23 cellular contexts compared by ENCODE assay signal in the genomic region with DNA sequence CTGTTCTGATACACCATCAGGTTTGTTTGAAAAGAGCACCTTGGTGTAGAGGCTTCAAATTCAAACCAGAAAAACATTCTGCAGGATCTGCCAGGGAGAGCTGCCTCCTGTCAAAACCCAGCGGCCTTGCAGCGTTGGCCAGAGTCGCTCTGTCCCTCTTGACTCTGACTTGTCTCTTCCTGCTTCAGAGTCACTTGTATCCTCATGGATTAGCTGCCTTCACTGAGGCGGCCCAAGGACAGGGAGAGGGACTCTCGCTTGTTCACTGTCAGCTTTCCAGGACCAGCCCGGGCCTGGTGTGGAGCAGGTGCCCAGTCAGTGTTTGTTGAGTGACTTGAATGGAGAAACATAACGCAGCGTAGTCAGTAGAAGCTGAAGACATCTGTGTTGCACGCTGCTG. TPM values are rescaled to one million over a fixed set of nuclear protein-coding genes. Genes with fewer than 3 reads are reported as not detected.
DNase-seq lines count a peak whose midpoint lies in the region; ATAC-seq and TF ChIP-seq lines count a peak whose summit lies in the region.
"Had no signal": no experiment of that assay in that cellular context is flagged by ENCODE, and none has a peak within 500 bp of the region (broad histone marks: within the 10 kb centered on the region; RNA-seq: fewer than 3 reads in every experiment).

No MANE protein-coding gene starts in this region.

- intact Hi-C loops in spleen (cut with DNase I; ENCODE audit: low total_unique reads), result no loop called here

- no peaks in the 10 kb centered on the region for H3K27me3 Mint-ChIP-seq in activated naive CD8-positive, alpha-beta T cell
- H3K27me3 Mint-ChIP-seq in activated naive CD8-positive, alpha-beta T cell treated with anti-CD3 and anti-CD28 coated beads for 36 hours, result no peaks in the 10 kb centered on the region
- peaks cover 5% of the 10 kb centered on the region for H3K27me3 Mint-ChIP-seq in GM23338 (ENCODE audit: insufficient read depth, low read depth, poor library complexity)
- no peaks in the 10 kb centered on the region for H3K27me3 Mint-ChIP-seq in endodermal cell (ENCODE audit: insufficient read depth)
- H3K27me3 Mint-ChIP-seq: activated CD8-positive, alpha-beta T cell treated with anti-CD3 and anti-CD28 coated beads for 36 hours had no signal

- no peak overlapping the region for H3K4me3 Mint-ChIP-seq in activated naive CD8-positive, alpha-beta T cell
- no peak overlapping the region for H3K4me3 Mint-ChIP-seq in activated naive CD8-positive, alpha-beta T cell treated with anti-CD3 and anti-CD28 coated beads for 36 hours
- H3K4me3 Mint-ChIP-seq in GM23338 (no peak overlapping the region), endodermal cell (no peak overlapping the region)
- H3K4me3 Mint-ChIP-seq: activated CD8-positive, alpha-beta T cell treated with anti-CD3 and anti-CD28 coated beads for 36 hours had no signal

- WGBS in endodermal cell (ENCODE audit: insufficient coverage in 1 of 2, insufficient read length in 1 of 2), 2 experiments, result 93 to 95% methylated on average over 8 to 9 of the region's 9 CpGs
- WGBS in spleen, 5 donors, result 80 to 83% (median 81%) methylated on average over 9 of the region's 9 CpGs

- H3K36me3 Mint-ChIP-seq in activated naive CD8-positive, alpha-beta T cell, result peaks cover 2% of the 10 kb centered on the region
- H3K36me3 Mint-ChIP-seq in activated naive CD8-positive, alpha-beta T cell treated with anti-CD3 and anti-CD28 coated beads for 36 hours, result peaks cover 28% of the 10 kb centered on the region
- H3K36me3 Mint-ChIP-seq in GM23338 (ENCODE audit: low read depth), result no peaks in the 10 kb centered on the region; the same call in 2 of the 3 replicates
- H3K36me3 Mint-ChIP-seq in endodermal cell (ENCODE audit: low read depth), result no peaks in the 10 kb centered on the region

- H3K9me2 ChIP-seq in GM23338 (ENCODE audit: insufficient read depth), result no peaks in the 10 kb centered on the region
- H3K9me2 ChIP-seq in Karpas-422 (replicated peaks; ENCODE audit: insufficient read depth, low read length), result no peaks in the 10 kb centered on the region

- peaks cover 90% of the 10 kb centered on the region for H3K79me2 ChIP-seq in GM23338 (replicated peaks; ENCODE audit: insufficient read depth)
- H3K79me2 ChIP-seq in Karpas-422 (ENCODE audit: low read length), result peaks cover 100% of the 10 kb centered on the region

- no peak for TF ChIP-seq POLR2A in spleen (IDR thresholded peaks at IDR 0.05)

- no peaks in the 10 kb centered on the region for H3K27me3 ChIP-seq in GM23338 (ENCODE audit: insufficient read depth)
- no peaks in the 10 kb centered on the region for H3K27me3 ChIP-seq in endodermal cell (ENCODE audit: control insufficient read depth, insufficient read depth, low read length, poor library complexity, severe bottlenecking)
- H3K27me3 ChIP-seq in spleen (replicated peaks in 1 of 7), result no peaks in the 10 kb centered on the region
- H3K27me3 ChIP-seq in Karpas-422 (ENCODE audit: low read length), result no peaks in the 10 kb centered on the region
- H3K27me3 ChIP-seq: esophagus muscularis mucosa, gastrocnemius medialis, testis had no signal

- peak overlapping the region; percentile 16 for H3K27ac Mint-ChIP-seq in activated naive CD8-positive, alpha-beta T cell
- no peak overlapping the region for H3K27ac Mint-ChIP-seq in activated naive CD8-positive, alpha-beta T cell treated with anti-CD3 and anti-CD28 coated beads for 36 hours
- H3K27ac Mint-ChIP-seq in GM23338, result no peak overlapping the region
- peak overlapping the region; percentile 42 for H3K27ac Mint-ChIP-seq in endodermal cell
- H3K27ac Mint-ChIP-seq: activated CD8-positive, alpha-beta T cell treated with anti-CD3 and anti-CD28 coated beads for 36 hours had no signal

- no peaks in the 10 kb centered on the region for H3K36me3 ChIP-seq in GM23338 (ENCODE audit: insufficient read depth)
- H3K36me3 ChIP-seq in endodermal cell (ENCODE audit: control insufficient read depth, insufficient read depth, low read length), result peaks cover 7% of the 10 kb centered on the region
- H3K36me3 ChIP-seq in spleen, result peaks cover 0 to 14% (median 0%) of the 10 kb centered on the region in 6 donors
- H3K36me3 ChIP-seq in Karpas-422 (ENCODE audit: insufficient read depth, low read length), result peaks cover 28% of the 10 kb centered on the region
- H3K36me3 ChIP-seq: esophagus muscularis mucosa, gastrocnemius medialis had no signal

- H3F3A ChIP-seq in GM23338 (replicated peaks; ENCODE audit: low read depth), result no peaks in the 10 kb centered on the region

- H3K9me3 ChIP-seq in endodermal cell (ENCODE audit: control insufficient read depth, low read length), result no peaks in the 10 kb centered on the region
- H3K9me3 ChIP-seq in spleen, result no peaks in the 10 kb centered on the region
- no peaks in the 10 kb centered on the region; the same call in 1 of the 2 replicates for H3K9me3 ChIP-seq in Karpas-422 (ENCODE audit: low read length)
- H3K9me3 ChIP-seq: esophagus muscularis mucosa, gastrocnemius medialis, testis had no signal

- DNase-seq in activated naive CD8-positive, alpha-beta T cell treated with anti-CD3 and anti-CD28 coated beads for 36 hours, result no peak
- no peak for DNase-seq in GM23338 (ENCODE audit: low spot score)
- DNase-seq in endodermal cell, result no peak
- peak; percentile 79 for DNase-seq in spleen
- no peak for DNase-seq in activated gamma-delta T cell treated with Interleukin-2 at 50 U/mL for 16 hours
- no peak for DNase-seq in Karpas-422
- no peak for DNase-seq in hypothalamus (lab: John Stamatoyannopoulos, UW)
- DNase-seq: activated CD4-positive, CD25-positive, alpha-beta regulatory T cell treated with anti-CD3 and anti-CD28 coated beads, Interleukin-2, amount 50 U/mL, for 72 hours; activated CD8-positive, alpha-beta T cell treated with anti-CD3 and anti-CD28 coated beads for 36 hours; DMS 273 treated with DMSO at 0.1 percent for 48 hours; effector memory CD4-positive, alpha-beta T cell; gastrocnemius medialis; GDM1; HCEC 1CT; KBM-7; kidney glomerular epithelial cell; NCI-H69; stimulated activated CD4-positive, alpha-beta T cell treated with anti-CD3 and anti-CD28 coated beads, Interleukin-1b, Interleukin-23, amount 100 ng/mL, for 48 hours; SW 1271; testis had no signal

- no peak overlapping the region for H2AFZ ChIP-seq in GM23338
- no peak overlapping the region for H2AFZ ChIP-seq in Karpas-422 (ENCODE audit: low read length)

- H3K4me3 ChIP-seq in GM23338 (no peak overlapping the region), endodermal cell (ENCODE audit: low read length) (no peak overlapping the region), spleen (no peak overlapping the region), Karpas-422 (ENCODE audit: low read length) (no peak overlapping the region)
- H3K4me3 ChIP-seq: esophagus muscularis mucosa, gastrocnemius medialis, testis had no signal

- TF ChIP-seq CTCF in GM23338 (conservative IDR thresholded peaks at IDR 0.05; ENCODE audit: low read depth in 2 of 2) (no peak), endodermal cell (conservative IDR thresholded peaks at IDR 0.05) (no peak), spleen (IDR thresholded peaks at IDR 0.05 in 8 of 11, conservative IDR thresholded peaks at IDR 0.05 in 3 of 11) (no peak)

- H3K4me2 ChIP-seq in GM23338 (no peak overlapping the region), Karpas-422 (ENCODE audit: low read depth, low read length, poor library complexity, severe bottlenecking) (no peak overlapping the region)

- ATAC-seq in GM23338, result no peak
- ATAC-seq: activated CD8-positive, alpha-beta T cell treated with anti-CD3 and anti-CD28 coated beads for 36 hours; gastrocnemius medialis had no signal

- H3K9me3 Mint-ChIP-seq in activated naive CD8-positive, alpha-beta T cell (ENCODE audit: low read depth), result no peaks in the 10 kb centered on the region
- no peaks in the 10 kb centered on the region for H3K9me3 Mint-ChIP-seq in activated naive CD8-positive, alpha-beta T cell treated with anti-CD3 and anti-CD28 coated beads for 36 hours
- H3K9me3 Mint-ChIP-seq in GM23338 (no peaks in the 10 kb centered on the region), endodermal cell (no peaks in the 10 kb centered on the region)
- H3K9me3 Mint-ChIP-seq: activated CD8-positive, alpha-beta T cell treated with anti-CD3 and anti-CD28 coated beads for 36 hours had no signal

- 0 out of 2 replicates have a peak overlapping the region, but pooled peaks have one; percentile 9 for H3K27ac ChIP-seq in GM23338 (ENCODE audit: low read depth)
- H3K27ac ChIP-seq in endodermal cell (ENCODE audit: low read depth, low read length), result no peak overlapping the region
- H3K27ac ChIP-seq in spleen, result peak overlapping the region in 4 of 8 donors; percentile 10 to 44 (median 25)
- H3K27ac ChIP-seq in Karpas-422 (ENCODE audit: low read length), result no peak overlapping the region
- H3K27ac ChIP-seq: C4-2B, esophagus muscularis mucosa, gastrocnemius medialis, testis had no signal

- peaks cover 49% of the 10 kb centered on the region for H3K4me1 Mint-ChIP-seq in activated naive CD8-positive, alpha-beta T cell (ENCODE audit: low read depth)
- peaks cover 33% of the 10 kb centered on the region for H3K4me1 Mint-ChIP-seq in activated naive CD8-positive, alpha-beta T cell treated with anti-CD3 and anti-CD28 coated beads for 36 hours
- peaks cover 6% of the 10 kb centered on the region; the same call in 2 of the 3 replicates for H3K4me1 Mint-ChIP-seq in GM23338
- H3K4me1 Mint-ChIP-seq in endodermal cell, result peaks cover 17% of the 10 kb centered on the region

- no peak overlapping the region for H3K9ac ChIP-seq in endodermal cell (ENCODE audit: extremely low read depth, low read length, poor library complexity, severe bottlenecking)
- no peak overlapping the region for H3K9ac ChIP-seq in Karpas-422 (ENCODE audit: low read length)

- H4K20me1 ChIP-seq in GM23338 (replicated peaks; ENCODE audit: insufficient read depth), result peaks cover 4% of the 10 kb centered on the region; the same call in 1 of the 2 replicates
- H4K20me1 ChIP-seq in Karpas-422 (ENCODE audit: insufficient read depth, low read depth, low read length), result peaks cover 3% of the 10 kb centered on the region; the same call in 1 of the 2 replicates

- H3K4me1 ChIP-seq in GM23338 (ENCODE audit: insufficient read depth), result no peaks in the 10 kb centered on the region
- peaks cover 3% of the 10 kb centered on the region for H3K4me1 ChIP-seq in endodermal cell (ENCODE audit: control insufficient read depth, insufficient read depth, low read length)
- H3K4me1 ChIP-seq in spleen, result peaks cover 38 to 100% (median 86%) of the 10 kb centered on the region in 6 donors
- peaks cover 38% of the 10 kb centered on the region for H3K4me1 ChIP-seq in Karpas-422 (ENCODE audit: low read length)
- H3K4me1 ChIP-seq: testis had no signal

RNA-seq across cellular contexts. Expression of gene TBC1D22A, which starts 18.0 kb away (rescaled TPM):
- total RNA-seq in activated naive CD8-positive, alpha-beta T cell treated with anti-CD3 and anti-CD28 coated beads for 36 hours, result 10 to 100 TPM; 42.1 to 42.4 TPM
- total RNA-seq in GM23338 (2014; rRNA removed; shearing (Covaris generic)), result 10.7 and 13.3 TPM in 2 replicates
- polyA plus RNA-seq in GM23338 (2016; fragmentation: Nextera tagmentation; extraction: Ambion mirVana) (9.0 and 9.6 TPM in 2 replicates), spleen (10 to 100 TPM; 17.2 to 34.0 (median 25.9) TPM)
- total RNA-seq in endodermal cell (10 to 100 TPM; 21.0 to 27.9 TPM), spleen (10 to 100 TPM; 40.1 to 66.9 (median 54.8) TPM)
- polyA plus RNA-seq in endodermal cell (2013, experiment 1 of 2), result 11.4 TPM
- 11.7 TPM for polyA plus RNA-seq in endodermal cell (2013, experiment 2 of 2)
- 27.7 and 39.2 TPM in 2 replicates for total RNA-seq in Karpas-422 (2014; rRNA removed; shearing (Covaris generic); ENCODE audit: low replicate concordance)

RNA-seq across cellular contexts. Expression of gene CERK, which starts 42.4 kb away (rescaled TPM):
- total RNA-seq in activated naive CD8-positive, alpha-beta T cell treated with anti-CD3 and anti-CD28 coated beads for 36 hours, result 10 to 100 TPM; 38.1 to 41.3 TPM
- total RNA-seq in GM23338 (2014; rRNA removed; shearing (Covaris generic)), result 62.9 and 63.5 TPM in 2 replicates
- polyA plus RNA-seq in GM23338 (2016; fragmentation: Nextera tagmentation; extraction: Ambion mirVana) (11.9 and 12.7 TPM in 2 replicates), spleen (10 to 100 TPM; 13.7 to 17.1 (median 14.5) TPM)
- total RNA-seq in endodermal cell (10 to 100 TPM; 54.9 to 57.6 TPM), spleen (10 to 100 TPM; 31.3 to 47.1 (median 40.6) TPM)
- polyA plus RNA-seq in endodermal cell (2013, experiment 1 of 2), result 63.5 TPM
- 60.5 TPM for polyA plus RNA-seq in endodermal cell (2013, experiment 2 of 2)
- 53.8 and 79.0 TPM in 2 replicates for total RNA-seq in Karpas-422 (2014; rRNA removed; shearing (Covaris generic); ENCODE audit: low replicate concordance)

Comparison
In these comparisons a context has a peak if more than half of its experiments do, and no peak if none do; other contexts are left out.
1. H3K27ac Mint-ChIP-seq: peak in activated naive CD8-positive, alpha-beta T cell (single experiment) and endodermal cell (single experiment); none in activated naive CD8-positive, alpha-beta T cell treated with anti-CD3 and anti-CD28 coated beads for 36 hours (single experiment) and GM23338 (single experiment).